8 cellular contexts compared by ENCODE assay signal in the genomic region with DNA sequence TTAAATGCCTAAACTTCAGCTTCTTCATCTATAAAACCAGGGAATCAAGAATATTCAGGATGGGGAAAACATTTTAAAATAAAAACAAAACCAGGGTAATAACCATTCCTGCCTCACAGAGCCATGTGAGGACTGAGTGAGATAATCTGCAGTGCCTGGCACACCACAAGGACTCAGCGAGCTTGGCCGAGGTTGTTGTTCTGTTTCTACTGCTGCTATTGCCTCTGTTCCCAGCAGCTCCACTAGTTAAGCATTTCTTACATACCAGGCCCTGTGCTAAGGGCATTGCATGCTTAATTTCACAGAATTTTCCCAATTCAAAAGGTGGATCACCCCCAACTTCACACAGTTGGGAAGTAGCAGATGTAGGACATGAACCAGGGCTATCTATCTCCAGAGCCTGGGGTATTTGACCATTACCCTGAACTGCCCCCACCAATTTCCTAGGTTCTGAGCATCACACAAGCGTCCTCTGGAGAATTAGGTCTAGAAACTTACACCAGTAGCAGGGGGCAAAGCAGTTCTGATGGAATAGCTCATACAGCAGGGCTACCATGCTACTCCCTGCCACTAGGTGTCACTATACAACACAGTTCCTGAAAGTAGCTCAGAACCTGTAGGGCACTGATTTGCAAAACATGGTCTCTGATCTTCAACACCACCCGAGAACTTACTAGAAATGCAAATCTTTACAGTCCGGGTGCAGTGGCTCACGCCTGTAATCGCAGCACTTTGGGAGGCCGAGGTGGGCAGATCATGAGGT.
A peak's percentile ranks its signal among the peaks of the same experiment; 100 is the strongest.
DNase-seq lines count a peak whose midpoint lies in the region; ATAC-seq and TF ChIP-seq lines count a peak whose summit lies in the region.

No MANE protein-coding gene starts in this region.

- H3K36me3 Mint-ChIP-seq in activated naive CD4-positive, alpha-beta T cell treated with anti-CD3 and anti-CD28 coated beads, Interleukin-2, amount 10 ng/mL, durations not matched to agents 7 days and 5 days: peaks cover 69% of the 10 kb centered on the region

- H3K9me3 Mint-ChIP-seq in activated naive CD4-positive, alpha-beta T cell treated with anti-CD3 and anti-CD28 coated beads, Interleukin-2, amount 10 ng/mL, durations not matched to agents 7 days and 5 days: peaks cover 30% of the 10 kb centered on the region

- H3K27me3 ChIP-seq in MG63: no peaks in the 10 kb centered on the region

- peaks cover 20% of the 10 kb centered on the region for H3K9me3 ChIP-seq in MG63

- POLR2A ChIA-PET in HEK293T (lab: Yijun Ruan, JAX): no interaction called here

- CTCF ChIA-PET in HEK293T (lab: Yijun Ruan, JAX): interaction anchor here (0.6 to 1.4 kb wide), 5 partner anchors 8 to 64 kb away, joined by 3 to 4 read pairs (median 4); no protein-coding TSS in a partner anchor
- CTCF ChIA-PET in activated naive CD4-positive, alpha-beta T cell treated with anti-CD3 and anti-CD28 coated beads, Interleukin-2, amount 10 ng/mL, durations not matched to agents 7 days and 5 days (lab: Charles Lee): interaction anchor here (0.7 to 2.4 kb wide), 12 partner anchors 10 to 209 kb away, joined by 3 to 20 read pairs (median 5); partner anchors contain the start of gene TOR2A

- peaks cover 4% of the 10 kb centered on the region for H3K4me1 Mint-ChIP-seq in activated naive CD4-positive, alpha-beta T cell treated with anti-CD3 and anti-CD28 coated beads, Interleukin-2, amount 10 ng/mL, durations not matched to agents 7 days and 5 days

- peaks cover 86% of the 10 kb centered on the region for H3K36me3 ChIP-seq in MG63

- H3K4me3 Mint-ChIP-seq in activated naive CD4-positive, alpha-beta T cell treated with anti-CD3 and anti-CD28 coated beads, Interleukin-2, amount 10 ng/mL, durations not matched to agents 7 days and 5 days: no peak overlapping the region

- ATAC-seq in left lobe of liver (peak; percentile 21), GM18519 (IDR thresholded peaks at IDR 0.05; ENCODE audit: low FRiP score, unreplicated experiment) (no peak), GM18873 (IDR thresholded peaks at IDR 0.05; ENCODE audit: low FRiP score, unreplicated experiment) (no peak), HG03354 (IDR thresholded peaks at IDR 0.05; ENCODE audit: poor library complexity, severe bottlenecking, unreplicated experiment) (no peak)

- no peak overlapping the region for H3K27ac Mint-ChIP-seq in activated naive CD4-positive, alpha-beta T cell treated with anti-CD3 and anti-CD28 coated beads, Interleukin-2, amount 10 ng/mL, durations not matched to agents 7 days and 5 days

- DNase-seq in AG20443 (ENCODE audit: low spot score) (peak; percentile 46), HEK293T (ENCODE audit: extremely low spot score) (peak; percentile 46), left lobe of liver (ENCODE audit: low spot score) (no peak), MG63 (no peak)
- DNase-seq in activated naive CD4-positive, alpha-beta T cell treated with anti-CD3 and anti-CD28 coated beads, Interleukin-2, amount 10 ng/mL, durations not matched to agents 7 days and 5 days: peak; percentile 46

- no peak overlapping the region for H3K4me3 ChIP-seq in MG63

- no peaks in the 10 kb centered on the region for H3K27me3 Mint-ChIP-seq in activated naive CD4-positive, alpha-beta T cell treated with anti-CD3 and anti-CD28 coated beads, Interleukin-2, amount 10 ng/mL, durations not matched to agents 7 days and 5 days

TF ChIP-seq in HEK293T, 16 proteins besides CTCF, POLR2A, EP300 and RAD21:
- TF ChIP-seq ARNT (IDR thresholded peaks at IDR 0.05): no peak
- TF ChIP-seq CTBP1 (IDR thresholded peaks at IDR 0.05; ENCODE audit: borderline replicate concordance): no peak
- TF ChIP-seq ELF4 (IDR thresholded peaks at IDR 0.05): no peak
- TF ChIP-seq PKNOX1 (IDR thresholded peaks at IDR 0.05): no peak
- TF ChIP-seq BHLHE40 (IDR thresholded peaks at IDR 0.05; ENCODE audit: borderline replicate concordance): no peak
- no peak for TF ChIP-seq L3MBTL2 (conservative IDR thresholded peaks at IDR 0.05)
- TF ChIP-seq ZNF384 (IDR thresholded peaks at IDR 0.05): no peak
- no peak for TF ChIP-seq TARDBP (IDR thresholded peaks at IDR 0.05)
- TF ChIP-seq NFRKB (IDR thresholded peaks at IDR 0.05): no peak
- no peak for TF ChIP-seq FOXA1 (IDR thresholded peaks at IDR 0.05)
- no peak for TF ChIP-seq HDGF (IDR thresholded peaks at IDR 0.05; ENCODE audit: borderline replicate concordance)

Comparison
In these comparisons a context has a peak if more than half of its experiments do, and no peak if none do; other contexts are left out.
1. DNase-seq: peak in AG20443 (single experiment), HEK293T (single experiment) and activated naive CD4-positive, alpha-beta T cell treated with anti-CD3 and anti-CD28 coated beads, Interleukin-2, amount 10 ng/mL, durations not matched to agents 7 days and 5 days (single experiment); none in left lobe of liver (single experiment) and MG63 (single experiment).